ENCODE assay signal across 28 cellular contexts in genomic region chr4:125511715-125512114, GRCh38.
"Had no signal": no experiment of that assay in that cellular context is flagged by ENCODE, and none has a peak within 500 bp of the region (broad histone marks: within the 10 kb centered on the region; RNA-seq: fewer than 3 reads in every experiment).

No MANE protein-coding gene starts in this region.

- FAIRE-seq: colon had no signal

- DNase-seq: activated CD4-positive, alpha-beta memory T cell treated with anti-CD3 and anti-CD28 coated beads for 36 hours; activated CD4-positive, alpha-beta T cell treated with anti-CD3 and anti-CD28 coated beads for 36 hours; activated CD4-positive, alpha-beta T cell treated with anti-CD3 and anti-CD28 coated beads, Interleukin-2, amount 10 ng/mL, durations not matched to agents 24 days and 14 days; activated CD4-positive, CD25-positive, alpha-beta regulatory T cell; activated CD4-positive, CD25-positive, alpha-beta regulatory T cell treated with anti-CD3 and anti-CD28 coated beads, Interleukin-2, amount 50 U/mL, for 72 hours; activated CD8-positive, alpha-beta memory T cell treated with anti-CD3 and anti-CD28 coated beads, Interleukin-2, amount 10 ng/mL, durations not matched to agents 7 days and 5 days; activated CD8-positive, alpha-beta memory T cell treated with anti-CD3 and anti-CD28 coated beads, Interleukin-2, amount 50 U/mL, for 4 hours; activated CD8-positive, alpha-beta T cell treated with anti-CD3 and anti-CD28 coated beads, Interleukin-2, amount 10 ng/mL, durations not matched to agents 7 days and 5 days; activated effector memory CD4-positive, alpha-beta T cell treated with anti-CD3 and anti-CD28 coated beads, Interleukin-2, amount 50 U/mL, for 16 hours; activated naive CD4-positive, alpha-beta T cell treated with anti-CD3 and anti-CD28 coated beads for 36 hours; activated naive CD8-positive, alpha-beta T cell treated with anti-CD3 and anti-CD28 coated beads for 36 hours; activated naive CD8-positive, alpha-beta T cell treated with anti-CD3 and anti-CD28 coated beads, Interleukin-2, amount 50 U/mL, for 24 hours; activated T-cell treated with anti-CD3 and anti-CD28 coated beads, Interleukin-2, amount 50 U/mL, for 1 hour; activated T-cell treated with anti-CD3 and anti-CD28 coated beads, Interleukin-2, amount 50 U/mL, for 48 hours; adrenal gland; amygdala; aorta; body of pancreas; caudate nucleus; cortex of kidney; dermis blood vessel endothelial cell; effector CD4-positive, alpha-beta T cell; effector memory CD8-positive, alpha-beta T cell; erythroblast; foreskin keratinocyte; heart right ventricle; T-helper 2 cell had no signal
